In the genomic region with DNA sequence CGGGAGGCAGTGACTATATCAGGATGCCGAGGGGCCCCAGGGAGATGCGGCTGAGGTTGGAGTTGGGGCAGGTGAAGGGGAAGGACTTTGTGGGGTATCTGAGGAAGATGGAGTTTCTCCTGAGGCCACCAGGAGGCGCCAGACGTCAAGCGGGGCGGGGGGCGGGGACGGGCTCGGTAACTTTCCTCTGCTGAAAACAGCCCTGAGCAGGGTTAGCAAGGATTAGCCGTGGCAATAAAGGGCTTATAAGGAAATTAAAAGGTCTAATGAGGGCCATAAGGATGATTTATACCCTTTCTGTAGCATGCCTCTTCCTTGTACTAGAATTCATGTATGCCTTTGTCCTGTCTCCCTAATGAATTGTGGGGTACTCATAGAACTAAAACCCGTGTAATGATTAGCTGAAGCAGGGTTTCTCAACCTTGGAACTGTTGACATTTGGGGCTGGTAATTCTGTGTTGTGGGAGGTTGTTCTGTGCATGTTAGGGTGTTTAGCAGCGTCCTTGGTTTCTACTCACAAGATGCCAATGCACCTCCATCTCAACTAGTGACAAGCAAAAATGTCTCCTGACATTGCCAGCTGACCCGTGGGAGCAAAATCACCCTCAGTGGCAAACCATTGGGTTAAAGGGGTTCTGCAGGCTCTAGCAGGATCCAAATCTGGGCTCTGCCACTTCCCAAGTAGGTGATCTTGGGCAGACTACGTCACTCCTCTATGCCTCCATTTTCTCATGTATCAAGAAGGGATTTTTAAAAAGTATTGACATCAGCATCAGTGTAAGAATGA, we compare ENCODE assay signal across 8 cellular contexts.
DNase-seq lines count a peak whose midpoint lies in the region; ATAC-seq, FAIRE-seq and TF ChIP-seq lines count a peak whose summit lies in the region.

No MANE protein-coding gene starts in this region.

- H3K9me3 Mint-ChIP-seq in CD4-positive, alpha-beta T cell = no peaks in the 10 kb centered on the region

- H3K4me3 ChIP-seq in PC-3 (ENCODE audit: low read length) = no peak overlapping the region
- H3K4me3 ChIP-seq in gastrocnemius medialis = no peak overlapping the region

- H3K9me3 ChIP-seq in CD4-positive, alpha-beta T cell (ENCODE audit: control insufficient read depth, low read length) = no peaks in the 10 kb centered on the region
- H3K9me3 ChIP-seq in PC-3 (ENCODE audit: low read length) (no peaks in the 10 kb centered on the region), gastrocnemius medialis (no peaks in the 10 kb centered on the region)

- H3K79me2 ChIP-seq in PC-3 (ENCODE audit: low read length) = no peaks in the 10 kb centered on the region

- TF ChIP-seq POLR2A in H54 (IDR thresholded peaks at IDR 0.05; ENCODE audit: low read depth, low read length) (no peak), gastrocnemius medialis (IDR thresholded peaks at IDR 0.05) (no peak)

- peaks cover 11% of the 10 kb centered on the region for H3K27me3 Mint-ChIP-seq in CD4-positive, alpha-beta T cell

- intact Hi-C loops in CD4-positive, alpha-beta T cell (cut with DNase I, micrococcal nuclease) = loop anchor here (1.0 to 5.0 kb wide), 3 partner anchors 252 to 1690 kb away; no protein-coding TSS in a partner anchor
- intact Hi-C loops in PC-3 (cut with micrococcal nuclease) (loop anchor here (2.0 kb wide), 1 partner anchor 252 kb away; no protein-coding TSS in a partner anchor), gastrocnemius medialis (cut with DNase I; ENCODE audit: low total_unique reads) (loop anchor here (1.0 to 2.0 kb wide), 3 partner anchors 252 to 480 kb away; no protein-coding TSS in a partner anchor)

- no peaks in the 10 kb centered on the region for H3K36me3 Mint-ChIP-seq in CD4-positive, alpha-beta T cell (ENCODE audit: low read depth)

- no peaks in the 10 kb centered on the region for H3K36me3 ChIP-seq in PC-3 (ENCODE audit: low read depth, low read length)
- H3K36me3 ChIP-seq in gastrocnemius medialis = no peaks in the 10 kb centered on the region

- H3K27ac ChIP-seq in CD4-positive, alpha-beta T cell (ENCODE audit: low read depth, low read length) = no peak overlapping the region
- H3K27ac ChIP-seq in PC-3 (ENCODE audit: low read length) (no peak overlapping the region), gastrocnemius medialis (no peak overlapping the region)

- peak; percentile 11 to 49 (median 26) for DNase-seq in CD4-positive, alpha-beta T cell
- peak; percentile 37 for DNase-seq in H54 (ENCODE audit: insufficient read length, low spot score)
- peak; percentile 8 for DNase-seq in PC-3
- DNase-seq in activated effector memory CD4-positive, alpha-beta T cell treated with Interleukin-2 at 50 U/mL for 16 hours = peak; percentile 21
- DNase-seq in glomerular visceral epithelial cell (ENCODE audit: extremely low spot score) = peak; percentile 57
- DNase-seq in gastrocnemius medialis = peak in 1 of 2 donors; percentile 12
- DNase-seq in GF-D8 (lab: John Stamatoyannopoulos, UW) = no peak
- DNase-seq in mesenteric fat pad (ENCODE audit: low spot score) = no peak

- FAIRE-seq in H54 (lab: Jason Lieb, UNC) = no peak

- H3K4me2 ChIP-seq in PC-3 (ENCODE audit: low read length) = peak overlapping the region; percentile 34; the same call in 1 of the 2 replicates

- in situ Hi-C loops in gastrocnemius medialis (cut with MboI; ENCODE audit: low sequenced_read_pairs in 4 of 4) = loop anchor here (5.0 to 10.0 kb wide), 3 partner anchors 250 to 478 kb away; no protein-coding TSS in a partner anchor

- H3K27me3 ChIP-seq in CD4-positive, alpha-beta T cell (ENCODE audit: control insufficient read depth, insufficient read depth, low read length) = no peaks in the 10 kb centered on the region
- H3K27me3 ChIP-seq in PC-3 (ENCODE audit: low read length) (no peaks in the 10 kb centered on the region; the same call in 1 of the 2 replicates), gastrocnemius medialis (peaks cover 0 to 3% (median 3%) of the 10 kb centered on the region in 3 donors)

- H3F3A ChIP-seq in PC-3 (ENCODE audit: low read length, unreplicated experiment) = no peaks in the 10 kb centered on the region

- peak; percentile 68 for TF ChIP-seq CTCF in CD4-positive, alpha-beta T cell (IDR thresholded peaks at IDR 0.05)
- peak; percentile 50; the same call in 1 of the 2 replicates for TF ChIP-seq CTCF in PC-3 (conservative IDR thresholded peaks at IDR 0.05; ENCODE audit: low read depth, low read length)
- peak; percentile 24 to 77 (median 65) for TF ChIP-seq CTCF in gastrocnemius medialis (IDR thresholded peaks at IDR 0.05 in 4 of 5, conservative IDR thresholded peaks at IDR 0.05 in 1 of 5)

- no peak overlapping the region for H3K27ac Mint-ChIP-seq in CD4-positive, alpha-beta T cell

- H2AFZ ChIP-seq in PC-3 (ENCODE audit: low read length) = peak overlapping the region; percentile 71

- no peak for ATAC-seq in CD4-positive, alpha-beta T cell (ENCODE audit: poor library complexity)
- ATAC-seq in PC-3 (no peak; the same call in 1 of the 2 replicates), gastrocnemius medialis (peak in 1 of 2 donors; percentile 58)

- H3K9me2 ChIP-seq in PC-3 (replicated peaks; ENCODE audit: low read length) = no peaks in the 10 kb centered on the region

- no peak overlapping the region for H3K4me3 Mint-ChIP-seq in CD4-positive, alpha-beta T cell

- POLR2A ChIA-PET in CD4-positive, alpha-beta T cell (lab: Charles Lee) = no interaction called here
- POLR2A ChIA-PET in PC-3 (lab: Charles Lee; ENCODE audit: unreplicated experiment) = no interaction called here

- no TSS peak for BruUV-seq in PC-3 (replicated peaks; lab: Mats Ljungman, UMichigan)

- H3K9ac ChIP-seq in PC-3 (ENCODE audit: low read length) = no peak overlapping the region

- H3K4me1 ChIP-seq in PC-3 (ENCODE audit: insufficient read depth, low read length) = no peaks in the 10 kb centered on the region
- H3K4me1 ChIP-seq in gastrocnemius medialis = no peaks in the 10 kb centered on the region

- no peaks in the 10 kb centered on the region for H4K20me1 ChIP-seq in PC-3 (ENCODE audit: low read length)

- H3K4me1 Mint-ChIP-seq in CD4-positive, alpha-beta T cell (ENCODE audit: low read depth) = peaks cover 11% of the 10 kb centered on the region

- CTCF ChIA-PET in CD4-positive, alpha-beta T cell (lab: Charles Lee) = interaction anchor here (2.1 kb wide), 1 partner anchor 253 kb away, joined by 7 read pairs; no protein-coding TSS in a partner anchor
- CTCF ChIA-PET in PC-3 (lab: Charles Lee) = no interaction called here

Comparison
In these comparisons a context has a peak if more than half of its experiments do, and no peak if none do; other contexts are left out.
1. DNase-seq: peak in CD4-positive, alpha-beta T cell (10 of 10), H54 (single experiment), PC-3 (single experiment), activated effector memory CD4-positive, alpha-beta T cell treated with Interleukin-2 at 50 U/mL for 16 hours (single experiment) and glomerular visceral epithelial cell (single experiment); none in GF-D8 (single experiment) and mesenteric fat pad (single experiment).
2. Peak in every context shown above with its lines, with median percentiles within 50 percentile points of each other: CTCF ChIP-seq.